In genomic region chr2:218125095-218125494, GRCh38 we compare ENCODE assay signal across 17 cellular contexts. TPM values are rescaled to one million over a fixed set of nuclear protein-coding genes. Genes with fewer than 3 reads are reported as not detected.
DNase-seq lines count a peak whose midpoint lies in the region; ATAC-seq and TF ChIP-seq lines count a peak whose summit lies in the region.
"Had no signal": no experiment of that assay in that cellular context is flagged by ENCODE, and none has a peak within 500 bp of the region (broad histone marks: within the 10 kb centered on the region; RNA-seq: fewer than 3 reads in every experiment).

No MANE protein-coding gene starts in this region.

- H3K18ac ChIP-seq in IMR-90 (ENCODE audit: low read depth, low read length): no peak overlapping the region

- no peak overlapping the region for H2BK5ac ChIP-seq in IMR-90 (ENCODE audit: low read depth, low read length, poor library complexity, severe bottlenecking)

- H3K9me1 ChIP-seq in IMR-90 (ENCODE audit: insufficient read depth, low read length): no peaks in the 10 kb centered on the region

- H3K36me3 Mint-ChIP-seq in activated T-helper 1 cell treated with anti-CD3 and anti-CD28 coated beads, Interleukin-12 subunit alpha, Interleukin-12 subunit beta, Interleukin-2, Interleukin-4 antibody, amounts not matched to agents 30 ng/mL and 10 ng/mL and 1 ng/mL, durations not matched to agents 14 hours and 24 hours and 36 hours (ENCODE audit: low read depth): no peaks in the 10 kb centered on the region

- H4K8ac ChIP-seq in IMR-90 (ENCODE audit: low read depth in 2 of 2, low read length in 2 of 2): no peak overlapping the region

- H3K9me3 ChIP-seq in IMR-90 (ENCODE audit: control insufficient read depth, insufficient read depth, low read length) (peaks cover 5% of the 10 kb centered on the region), spleen (peaks cover 0 to 32% (median 26%) of the 10 kb centered on the region in 8 donors)
- H3K9me3 ChIP-seq: suprapubic skin had no signal

- no peak overlapping the region for H3K56ac ChIP-seq in IMR-90 (ENCODE audit: extremely low read depth, insufficient read depth, low read length)

- H3K27ac ChIP-seq in IMR-90 (ENCODE audit: insufficient read depth, low read length) (no peak overlapping the region), spleen (peak overlapping the region in 7 of 8 donors; percentile 62 to 90 (median 81))
- H3K27ac ChIP-seq: KMS-11, suprapubic skin had no signal

- peaks cover 51% of the 10 kb centered on the region for H3K27me3 ChIP-seq in IMR-90 (ENCODE audit: control insufficient read depth, insufficient read depth, low read length)
- H3K27me3 ChIP-seq in spleen (replicated peaks in 1 of 7): peaks cover 0 to 21% (median 0%) of the 10 kb centered on the region in 7 donors
- H3K27me3 ChIP-seq: suprapubic skin had no signal

- in situ Hi-C loops in IMR-90 (cut with MboI; ENCODE audit: low sequenced_read_pairs): no loop called here

- no peak for TF ChIP-seq RAD21 in IMR-90 (IDR thresholded peaks at IDR 0.05; ENCODE audit: low read length)

- H2AK9ac ChIP-seq in IMR-90 (replicated peaks; ENCODE audit: low read depth, low read length, poor library complexity): no peak overlapping the region

- no peaks in the 10 kb centered on the region for H4K20me1 ChIP-seq in IMR-90 (ENCODE audit: insufficient read depth, low read length)

- ATAC-seq in IMR-90 (ENCODE audit: low read depth) (peak; percentile 44), left ventricle myocardium superior (peak; percentile 82)

- no peak overlapping the region for H2BK15ac ChIP-seq in IMR-90 (ENCODE audit: low read depth, low read length)

- TF ChIP-seq CTCF in IMR-90 (conservative IDR thresholded peaks at IDR 0.05; ENCODE audit: low read depth, low read length): no peak
- no peak for TF ChIP-seq CTCF in spleen (IDR thresholded peaks at IDR 0.05 in 8 of 11, conservative IDR thresholded peaks at IDR 0.05 in 3 of 11)

- peaks cover 11% of the 10 kb centered on the region for H3K9me3 Mint-ChIP-seq in activated T-helper 1 cell treated with anti-CD3 and anti-CD28 coated beads, Interleukin-12 subunit alpha, Interleukin-12 subunit beta, Interleukin-2, Interleukin-4 antibody, amounts not matched to agents 30 ng/mL and 10 ng/mL and 1 ng/mL, durations not matched to agents 14 hours and 24 hours and 36 hours

- H3K23ac ChIP-seq in IMR-90 (ENCODE audit: low read depth, low read length): no peak overlapping the region

- CTCF ChIA-PET in IMR-90 (lab: Yijun Ruan, JAX): no interaction called here

- dilution Hi-C loops in IMR-90 (cut with HindIII; ENCODE audit: low sequenced_read_pairs, unreplicated experiment): no loop called here

- POLR2A ChIA-PET in IMR-90 (lab: Charles Lee; ENCODE audit: unreplicated experiment): no interaction called here

- H3K14ac ChIP-seq in IMR-90 (replicated peaks; ENCODE audit: low read depth, low read length): no peak overlapping the region

- H3K4me1 ChIP-seq in IMR-90 (ENCODE audit: control insufficient read depth, insufficient read depth, low read length) (no peaks in the 10 kb centered on the region), spleen (peaks cover 0 to 20% (median 10%) of the 10 kb centered on the region in 6 donors)

- no peak overlapping the region for H4K5ac ChIP-seq in IMR-90 (ENCODE audit: low read depth, low read length)

- DNase-seq in IMR-90 (peak; percentile 4), SIG-M5 treated with dmso at 0.1 percent for 504 hours (lab: John Stamatoyannopoulos, UW; ENCODE audit: unreplicated experiment) (peak; percentile 69), left ventricle myocardium superior (no peak), spleen (no peak), NCI-H2227 treated with DMSO at 0.1 percent for 48 hours (lab: John Stamatoyannopoulos, UW) (no peak), iPS-NIHi7 (ENCODE audit: extremely low spot score) (no peak)
- DNase-seq in activated T-helper 1 cell treated with anti-CD3 and anti-CD28 coated beads, Interleukin-12 subunit alpha, Interleukin-12 subunit beta, Interleukin-2, Interleukin-4 antibody, amounts not matched to agents 30 ng/mL and 10 ng/mL and 1 ng/mL, durations not matched to agents 14 hours and 24 hours and 36 hours (ENCODE audit: low spot score): no peak
- DNase-seq: activated B cell treated with CpG ODN at 0.5 μM for 24 hours; effector CD4-positive, alpha-beta T cell; NCI-H1105 treated with DMSO at 0.1 percent for 48 hours; NCI-H2171; NCI-H82 had no signal

- H3K36me3 ChIP-seq in IMR-90 (ENCODE audit: control insufficient read depth, insufficient read depth, low read length) (no peaks in the 10 kb centered on the region), spleen (no peaks in the 10 kb centered on the region)
- H3K36me3 ChIP-seq: suprapubic skin had no signal

- H3K4me1 Mint-ChIP-seq in activated T-helper 1 cell treated with anti-CD3 and anti-CD28 coated beads, Interleukin-12 subunit alpha, Interleukin-12 subunit beta, Interleukin-2, Interleukin-4 antibody, amounts not matched to agents 30 ng/mL and 10 ng/mL and 1 ng/mL, durations not matched to agents 14 hours and 24 hours and 36 hours (ENCODE audit: low read depth): peaks cover 11% of the 10 kb centered on the region

- H3K27ac Mint-ChIP-seq in activated T-helper 1 cell treated with anti-CD3 and anti-CD28 coated beads, Interleukin-12 subunit alpha, Interleukin-12 subunit beta, Interleukin-2, Interleukin-4 antibody, amounts not matched to agents 30 ng/mL and 10 ng/mL and 1 ng/mL, durations not matched to agents 14 hours and 24 hours and 36 hours: no peak overlapping the region
- H3K27ac Mint-ChIP-seq: activated B cell treated with CpG ODN at 0.5 μM for 24 hours had no signal

- BruUV-seq in IMR-90 (replicated peaks; lab: Mats Ljungman, UMichigan): no TSS peak

- no peak overlapping the region for H4K91ac ChIP-seq in IMR-90 (ENCODE audit: insufficient read depth, low read depth, low read length)

- intact Hi-C loops in IMR-90 (cut with micrococcal nuclease) (no loop called here), left ventricle myocardium superior (cut with micrococcal nuclease) (no loop called here), spleen (cut with DNase I; ENCODE audit: low total_unique reads) (no loop called here)
- intact Hi-C loops in activated T-helper 1 cell treated with anti-CD3 and anti-CD28 coated beads, Interleukin-12 subunit alpha, Interleukin-12 subunit beta, Interleukin-2, Interleukin-4 antibody, amounts not matched to agents 30 ng/mL and 10 ng/mL and 1 ng/mL, durations not matched to agents 14 hours and 24 hours and 36 hours (cut with micrococcal nuclease): no loop called here

- no peak overlapping the region for H3K4me3 ChIP-seq in IMR-90 (ENCODE audit: insufficient read depth, low read depth, low read length)
- peak overlapping the region in 3 of 8 donors; percentile 37 to 57 (median 37) for H3K4me3 ChIP-seq in spleen
- H3K4me3 ChIP-seq: suprapubic skin had no signal

- no peak overlapping the region for H2AFZ ChIP-seq in IMR-90 (replicated peaks; ENCODE audit: low read length, poor library complexity)

- TF ChIP-seq POLR2A in IMR-90 (IDR thresholded peaks at IDR 0.05; ENCODE audit: low read depth, low read length) (no peak), spleen (IDR thresholded peaks at IDR 0.05) (no peak)

- H3K4me2 ChIP-seq in IMR-90 (ENCODE audit: low read depth, low read length): no peak overlapping the region
- H3K4me2 ChIP-seq: KMS-11 had no signal

- H2BK120ac ChIP-seq in IMR-90 (ENCODE audit: low read depth, low read length): no peak overlapping the region

- no CpG with 5 or more reads among the region's 4 CpGs for WGBS in IMR-90 (ENCODE audit: extremely low coverage in 2 of 2, insufficient read length in 1 of 2), 2 experiments
- 31 to 52% (median 34%) methylated on average over 4 of the region's 4 CpGs for WGBS in spleen, 5 donors

- H3K4ac ChIP-seq in IMR-90 (ENCODE audit: low read depth, low read length): no peak overlapping the region

- H3K27me3 Mint-ChIP-seq in activated T-helper 1 cell treated with anti-CD3 and anti-CD28 coated beads, Interleukin-12 subunit alpha, Interleukin-12 subunit beta, Interleukin-2, Interleukin-4 antibody, amounts not matched to agents 30 ng/mL and 10 ng/mL and 1 ng/mL, durations not matched to agents 14 hours and 24 hours and 36 hours (ENCODE audit: insufficient read depth): peaks cover 10% of the 10 kb centered on the region

- no peak overlapping the region for H2BK20ac ChIP-seq in IMR-90 (ENCODE audit: low read depth, low read length)

- H3K9ac ChIP-seq in IMR-90 (ENCODE audit: low read depth, low read length): no peak overlapping the region
- H3K9ac ChIP-seq: KMS-11 had no signal

- no peaks in the 10 kb centered on the region for H3K79me1 ChIP-seq in IMR-90 (ENCODE audit: low read depth in 1 of 2, low read length in 2 of 2)

- no peak overlapping the region for H3K4me3 Mint-ChIP-seq in activated T-helper 1 cell treated with anti-CD3 and anti-CD28 coated beads, Interleukin-12 subunit alpha, Interleukin-12 subunit beta, Interleukin-2, Interleukin-4 antibody, amounts not matched to agents 30 ng/mL and 10 ng/mL and 1 ng/mL, durations not matched to agents 14 hours and 24 hours and 36 hours
- H3K4me3 Mint-ChIP-seq: activated B cell treated with CpG ODN at 0.5 μM for 24 hours had no signal

- H2AK5ac ChIP-seq in IMR-90 (ENCODE audit: low read depth, low read length): no peak overlapping the region

RNA-seq across cellular contexts. Expression of gene CXCR2, which starts 0.7 kb away (rescaled TPM):
- total RNA-seq in IMR-90 (2012; rRNA removed) (not detected in 2 replicates), left ventricle myocardium superior (1.1 TPM), spleen (100 to 1,000 TPM in 1 of 7 donors, 10 to 100 TPM in 6; 24.4 to 113 (median 56.2) TPM)
- polyA plus RNA-seq in IMR-90 (2012; rRNA removed) (not detected in 2 replicates), spleen (1 to 10 TPM in 2 of 3 donors, under 1 TPM in 1; 0.39 to 6.5 (median 2.6) TPM)
- polyA plus RNA-seq in IMR-90 (2012; cell fraction: cytosol; rRNA removed): not detected in 2 replicates
- polyA plus RNA-seq in IMR-90 (2012; cell fraction: nucleus; rRNA removed; ENCODE audit: low replicate concordance): not detected in 2 replicates
- total RNA-seq in activated T-helper 1 cell treated with anti-CD3 and anti-CD28 coated beads, Interleukin-12 subunit alpha, Interleukin-12 subunit beta, Interleukin-2, Interleukin-4 antibody, amounts not matched to agents 30 ng/mL and 10 ng/mL and 1 ng/mL, durations not matched to agents 14 hours and 24 hours and 36 hours: not detected in 2 replicates
- total RNA-seq: activated B cell treated with CpG ODN at 0.5 μM for 24 hours, osteoblast had no signal
- polyA plus RNA-seq: BJ had no signal

RNA-seq across cellular contexts. Expression of gene CXCR1, which starts 41.7 kb away (rescaled TPM):
- not detected in 2 replicates for total RNA-seq in IMR-90 (2012; rRNA removed)
- polyA plus RNA-seq in IMR-90 (2012; rRNA removed): not detected in 2 replicates
- not detected in 2 replicates for polyA plus RNA-seq in IMR-90 (2012; cell fraction: cytosol; rRNA removed)
- polyA plus RNA-seq in IMR-90 (2012; cell fraction: nucleus; rRNA removed; ENCODE audit: low replicate concordance): not detected in 2 replicates
- 0.69 TPM for total RNA-seq in left ventricle myocardium superior
- 100 to 1,000 TPM in 2 of 7 donors, 10 to 100 TPM in 5; 19.4 to 139 (median 48.4) TPM for total RNA-seq in spleen
- 1 to 10 TPM in 2 of 3 donors, under 1 TPM in 1; 0.70 to 6.6 (median 4.9) TPM for polyA plus RNA-seq in spleen
- not detected in 2 replicates for total RNA-seq in activated T-helper 1 cell treated with anti-CD3 and anti-CD28 coated beads, Interleukin-12 subunit alpha, Interleukin-12 subunit beta, Interleukin-2, Interleukin-4 antibody, amounts not matched to agents 30 ng/mL and 10 ng/mL and 1 ng/mL, durations not matched to agents 14 hours and 24 hours and 36 hours
- total RNA-seq: activated B cell treated with CpG ODN at 0.5 μM for 24 hours, mucosa of gallbladder, osteoblast had no signal
- polyA plus RNA-seq: BJ had no signal

RNA-seq across cellular contexts. Expression of gene RUFY4, which starts 56.0 kb away (rescaled TPM):
- not detected in 2 replicates for total RNA-seq in IMR-90 (2012; rRNA removed)
- not detected in 2 replicates for polyA plus RNA-seq in IMR-90 (2012; rRNA removed)
- polyA plus RNA-seq in IMR-90 (2012; cell fraction: cytosol; rRNA removed): not detected in 2 replicates
- polyA plus RNA-seq in IMR-90 (2012; cell fraction: nucleus; rRNA removed; ENCODE audit: low replicate concordance): not detected in 2 replicates
- not detected for total RNA-seq in left ventricle myocardium superior
- 1 to 10 TPM; 2.0 to 4.5 (median 2.6) TPM for total RNA-seq in spleen
- polyA plus RNA-seq in spleen: 1 to 10 TPM in 2 of 3 donors, under 1 TPM in 1; 0.32 to 3.7 (median 2.7) TPM
- total RNA-seq in activated T-helper 1 cell treated with anti-CD3 and anti-CD28 coated beads, Interleukin-12 subunit alpha, Interleukin-12 subunit beta, Interleukin-2, Interleukin-4 antibody, amounts not matched to agents 30 ng/mL and 10 ng/mL and 1 ng/mL, durations not matched to agents 14 hours and 24 hours and 36 hours: 0.64 and 0.67 TPM in 2 replicates
- total RNA-seq: osteoblast, suprapubic skin had no signal
- polyA plus RNA-seq: BJ had no signal

Comparison
In these comparisons a context has a peak if more than half of its experiments do, and no peak if none do; other contexts are left out.
1. DNase-seq: peak in IMR-90 (single experiment) and SIG-M5 treated with dmso at 0.1 percent for 504 hours (single experiment); none in left ventricle myocardium superior (single experiment), spleen (single experiment), activated T-helper 1 cell treated with anti-CD3 and anti-CD28 coated beads, Interleukin-12 subunit alpha, Interleukin-12 subunit beta, Interleukin-2, Interleukin-4 antibody, amounts not matched to agents 30 ng/mL and 10 ng/mL and 1 ng/mL, durations not matched to agents 14 hours and 24 hours and 36 hours (single experiment), NCI-H2227 treated with DMSO at 0.1 percent for 48 hours (single experiment) and iPS-NIHi7 (single experiment).
2. RNA of gene CXCR2, which starts 0.7 kb away (total RNA-seq): 24.4 to 113 TPM in spleen; 1.1 TPM in left ventricle myocardium superior (single experiment), not detected in IMR-90 and not detected in activated T-helper 1 cell treated with anti-CD3 and anti-CD28 coated beads, Interleukin-12 subunit alpha, Interleukin-12 subunit beta, Interleukin-2, Interleukin-4 antibody, amounts not matched to agents 30 ng/mL and 10 ng/mL and 1 ng/mL, durations not matched to agents 14 hours and 24 hours and 36 hours; every median in the first group is over 10 times any median in the second.
3. RNA of gene CXCR1, which starts 41.7 kb away (total RNA-seq): 19.4 to 139 TPM in spleen; 0.69 TPM in left ventricle myocardium superior (single experiment), not detected in IMR-90 and not detected in activated T-helper 1 cell treated with anti-CD3 and anti-CD28 coated beads, Interleukin-12 subunit alpha, Interleukin-12 subunit beta, Interleukin-2, Interleukin-4 antibody, amounts not matched to agents 30 ng/mL and 10 ng/mL and 1 ng/mL, durations not matched to agents 14 hours and 24 hours and 36 hours; every median in the first group is over 10 times any median in the second.